ENCODE assay signal across 8 cellular contexts in the genomic region with DNA sequence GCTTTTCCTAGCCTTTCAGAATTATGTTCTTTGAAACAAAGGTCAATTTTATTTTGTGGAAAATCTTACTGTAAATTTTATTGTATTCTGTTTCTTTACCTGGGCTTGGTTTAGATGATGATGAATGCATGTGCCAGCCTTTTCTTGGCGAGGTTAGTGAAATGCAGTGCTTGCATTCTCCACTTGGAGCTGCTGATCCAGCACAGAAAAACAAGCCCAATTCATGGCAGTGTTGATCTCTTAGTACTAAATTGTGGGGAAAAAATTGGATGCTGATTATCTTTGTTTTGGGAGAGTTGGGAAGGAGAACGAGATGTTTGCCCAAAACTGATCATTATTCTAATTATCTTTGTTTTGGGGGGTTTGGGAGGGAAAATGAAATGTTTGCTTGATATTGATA. TPM values are rescaled to one million over a fixed set of nuclear protein-coding genes. Genes with fewer than 3 reads are reported as not detected.
A peak's percentile ranks its signal among the peaks of the same experiment; 100 is the strongest.
DNase-seq lines count a peak whose midpoint lies in the region; ATAC-seq and TF ChIP-seq lines count a peak whose summit lies in the region.

No MANE protein-coding gene starts in this region.

- H3K9me3 ChIP-seq in esophagus squamous epithelium = no peaks in the 10 kb centered on the region

- H3K4me3 ChIP-seq in esophagus squamous epithelium = no peak overlapping the region

- peaks cover 4 to 30% (median 14%) of the 10 kb centered on the region in 3 donors for H3K4me1 ChIP-seq in esophagus squamous epithelium

- H3K36me3 ChIP-seq in esophagus squamous epithelium = peaks cover 0 to 4% (median 0%) of the 10 kb centered on the region in 3 donors

- H3K27me3 ChIP-seq in esophagus squamous epithelium = peaks cover 0 to 5% (median 0%) of the 10 kb centered on the region in 4 donors

- TF ChIP-seq POLR2A in esophagus squamous epithelium (IDR thresholded peaks at IDR 0.05) = no peak

- ATAC-seq in HG02588 (IDR thresholded peaks at IDR 0.05; ENCODE audit: unreplicated experiment) (no peak), esophagus mucosa (no peak)

- H3K27ac ChIP-seq in esophagus squamous epithelium = no peak overlapping the region

- TF ChIP-seq CTCF in esophagus squamous epithelium (IDR thresholded peaks at IDR 0.05) = peak in 4 of 6 experiments; percentile 37 to 60 (median 52)

- intact Hi-C loops in esophagus squamous epithelium (cut with DNase I) = loop anchor here (10.0 kb wide), 1 partner anchor 121 kb away; no protein-coding TSS in a partner anchor

- WGBS in esophagus squamous epithelium, 2 donors = 32 to 48% methylated on average over 2 of the region's 2 CpGs

- DNase-seq in DMS53 (lab: John Stamatoyannopoulos, UW) = peak; percentile 21
- DNase-seq in DMS53 treated with DMSO at 0.1 percent for 48 hours (lab: John Stamatoyannopoulos, UW; ENCODE audit: unreplicated experiment) = no peak
- peak; percentile 21 for DNase-seq in NCI-H460 (ENCODE audit: extremely low read depth, low read depth)
- no peak for DNase-seq in esophagus squamous epithelium (lab: John Stamatoyannopoulos, UW)
- peak; percentile 39 for DNase-seq in retina
- no peak for DNase-seq in activated gamma-delta T cell treated with Interleukin-2 at 50 U/mL for 16 hours

RNA-seq across cellular contexts. Expression of gene HABP4, which starts 3.7 kb away (rescaled TPM):
- 6.1 and 7.2 TPM in 2 replicates for total RNA-seq in NCI-H460 (2014; rRNA removed; shearing (Covaris generic))
- 5.5 and 7.7 TPM in 2 replicates for polyA plus RNA-seq in NCI-H460 (2014; cell fraction: nucleus; rRNA removed)
- total RNA-seq in esophagus squamous epithelium (10 to 100 TPM in 1 of 4 donors, 1 to 10 TPM in 2, under 1 TPM in 1; 0.80 to 12.4 (median 2.7) TPM), esophagus mucosa (1.2 TPM)

RNA-seq across cellular contexts. Expression of gene ZNF367, which starts 35.5 kb away (rescaled TPM):
- total RNA-seq in NCI-H460 (2014; rRNA removed; shearing (Covaris generic)) = 6.2 and 7.4 TPM in 2 replicates
- 15.1 and 26.1 TPM in 2 replicates for polyA plus RNA-seq in NCI-H460 (2014; cell fraction: nucleus; rRNA removed)
- 1 to 10 TPM; 2.2 to 7.1 (median 4.6) TPM for total RNA-seq in esophagus squamous epithelium
- 2.8 TPM for total RNA-seq in esophagus mucosa

Comparison
In these comparisons a context has a peak if more than half of its experiments do, and no peak if none do; other contexts are left out.
1. DNase-seq: peak in DMS53 (single experiment), NCI-H460 (single experiment) and retina (single experiment); none in DMS53 treated with DMSO at 0.1 percent for 48 hours (single experiment), esophagus squamous epithelium (single experiment) and activated gamma-delta T cell treated with Interleukin-2 at 50 U/mL for 16 hours (single experiment).